Comparison of ENCODE assay signal across 8 cellular contexts in genomic region chr13:49792550-49793324, GRCh38. TPM values are rescaled to one million over a fixed set of nuclear protein-coding genes. Genes with fewer than 3 reads are reported as not detected.
A peak's percentile ranks its signal among the peaks of the same experiment; 100 is the strongest.
DNase-seq lines count a peak whose midpoint lies in the region; ATAC-seq and TF ChIP-seq lines count a peak whose summit lies in the region.

KPNA3 (minus strand) TSS chr13:49792682; CDS start chr13:49792506, 176 bp downstream.

- peak; percentile 40 for TF ChIP-seq POLR2A in GM10847 (IDR thresholded peaks at IDR 0.05; ENCODE audit: extremely low read depth, insufficient read length)

- H3K36me3 Mint-ChIP-seq in activated naive CD4-positive, alpha-beta T cell treated with anti-CD3 and anti-CD28 coated beads, Interleukin-2, amount 50 U/mL, for 24 hours, result peaks cover 3% of the 10 kb centered on the region

- peaks cover 33% of the 10 kb centered on the region for H3K4me1 Mint-ChIP-seq in activated naive CD4-positive, alpha-beta T cell treated with anti-CD3 and anti-CD28 coated beads, Interleukin-2, amount 50 U/mL, for 24 hours

- no peaks in the 10 kb centered on the region for H3K9me3 Mint-ChIP-seq in activated naive CD4-positive, alpha-beta T cell treated with anti-CD3 and anti-CD28 coated beads, Interleukin-2, amount 50 U/mL, for 24 hours

- no peaks in the 10 kb centered on the region for H3K27me3 Mint-ChIP-seq in activated naive CD4-positive, alpha-beta T cell treated with anti-CD3 and anti-CD28 coated beads, Interleukin-2, amount 50 U/mL, for 24 hours

- peak within 1 kb of the TSS; percentile 44 for H3K27ac ChIP-seq in temporal lobe (ENCODE audit: low read depth, low read length)

- ATAC-seq in HG02610 (IDR thresholded peaks at IDR 0.05; ENCODE audit: unreplicated experiment) (peak; percentile 94), SK-N-SH treated with all-trans-retinoic acid at 6 μM for 48 hours (peak; percentile 96)

- peak within 1 kb of the TSS; percentile 98 for H3K27ac Mint-ChIP-seq in activated naive CD4-positive, alpha-beta T cell treated with anti-CD3 and anti-CD28 coated beads, Interleukin-2, amount 50 U/mL, for 24 hours

- peak within 1 kb of the TSS; percentile 98 for H3K4me3 Mint-ChIP-seq in activated naive CD4-positive, alpha-beta T cell treated with anti-CD3 and anti-CD28 coated beads, Interleukin-2, amount 50 U/mL, for 24 hours

- DNase-seq in NCI-H1092 (lab: John Stamatoyannopoulos, UW) (peak; percentile 92), globus pallidus (ENCODE audit: low spot score) (peak; percentile 96), occipital lobe (lab: John Stamatoyannopoulos, UW) (peak; percentile 93)

TF ChIP-seq in SK-N-SH treated with all-trans-retinoic acid at 6 μM for 48 hours, 23 proteins besides CTCF, POLR2A, EP300 and RAD21:
- TF ChIP-seq TCF4 (CRISPR knock-in tag; IDR thresholded peaks at IDR 0.05; ENCODE audit: borderline replicate concordance), result no peak
- TF ChIP-seq PATZ1 (CRISPR knock-in tag; IDR thresholded peaks at IDR 0.05; ENCODE audit: borderline replicate concordance), result 0 out of 2 replicates have a peak, but pooled peaks have one; percentile 31
- TF ChIP-seq ZC3H10 (CRISPR knock-in tag; IDR thresholded peaks at IDR 0.05), result no peak
- TF ChIP-seq BACH2 (CRISPR knock-in tag; IDR thresholded peaks at IDR 0.05; ENCODE audit: borderline replicate concordance), result no peak
- TF ChIP-seq OSR1 (CRISPR knock-in tag; IDR thresholded peaks at IDR 0.05), result no peak
- TF ChIP-seq ZNF70 (CRISPR knock-in tag; IDR thresholded peaks at IDR 0.05), result no peak
- no peak for TF ChIP-seq ESRRG (CRISPR knock-in tag; IDR thresholded peaks at IDR 0.05)
- TF ChIP-seq CSRNP3 (CRISPR knock-in tag; IDR thresholded peaks at IDR 0.05), result no peak
- TF ChIP-seq CREB5 (CRISPR knock-in tag; IDR thresholded peaks at IDR 0.05; ENCODE audit: low read depth), result no peak
- no peak for TF ChIP-seq TSHZ2 (CRISPR knock-in tag; IDR thresholded peaks at IDR 0.05)
- TF ChIP-seq ZFP3 (CRISPR knock-in tag; IDR thresholded peaks at IDR 0.05), result no peak
- TF ChIP-seq ZNF8 (CRISPR knock-in tag; IDR thresholded peaks at IDR 0.05), result no peak
- 0 out of 2 replicates have a peak, but pooled peaks have one; percentile 9 for TF ChIP-seq POU6F1 (CRISPR knock-in tag; IDR thresholded peaks at IDR 0.05; ENCODE audit: borderline replicate concordance, low read depth)
TF ChIP-seq in SK-N-SH treated with all-trans-retinoic acid at 6 μM for 48 hours: peak in this region for 2.

RNA-seq across cellular contexts. Expression of gene KPNA3, which starts in this region (rescaled TPM):
- total RNA-seq in occipital lobe (70.5 TPM), temporal lobe (60.2 TPM)

Comparison
In these comparisons a context has a peak if more than half of its experiments do, and no peak if none do; other contexts are left out.
1. Peak in every context shown above with its lines: DNase-seq, ATAC-seq and H3K27ac ChIP-seq.